ENCODE assay signal across 8 cellular contexts in the genomic region with DNA sequence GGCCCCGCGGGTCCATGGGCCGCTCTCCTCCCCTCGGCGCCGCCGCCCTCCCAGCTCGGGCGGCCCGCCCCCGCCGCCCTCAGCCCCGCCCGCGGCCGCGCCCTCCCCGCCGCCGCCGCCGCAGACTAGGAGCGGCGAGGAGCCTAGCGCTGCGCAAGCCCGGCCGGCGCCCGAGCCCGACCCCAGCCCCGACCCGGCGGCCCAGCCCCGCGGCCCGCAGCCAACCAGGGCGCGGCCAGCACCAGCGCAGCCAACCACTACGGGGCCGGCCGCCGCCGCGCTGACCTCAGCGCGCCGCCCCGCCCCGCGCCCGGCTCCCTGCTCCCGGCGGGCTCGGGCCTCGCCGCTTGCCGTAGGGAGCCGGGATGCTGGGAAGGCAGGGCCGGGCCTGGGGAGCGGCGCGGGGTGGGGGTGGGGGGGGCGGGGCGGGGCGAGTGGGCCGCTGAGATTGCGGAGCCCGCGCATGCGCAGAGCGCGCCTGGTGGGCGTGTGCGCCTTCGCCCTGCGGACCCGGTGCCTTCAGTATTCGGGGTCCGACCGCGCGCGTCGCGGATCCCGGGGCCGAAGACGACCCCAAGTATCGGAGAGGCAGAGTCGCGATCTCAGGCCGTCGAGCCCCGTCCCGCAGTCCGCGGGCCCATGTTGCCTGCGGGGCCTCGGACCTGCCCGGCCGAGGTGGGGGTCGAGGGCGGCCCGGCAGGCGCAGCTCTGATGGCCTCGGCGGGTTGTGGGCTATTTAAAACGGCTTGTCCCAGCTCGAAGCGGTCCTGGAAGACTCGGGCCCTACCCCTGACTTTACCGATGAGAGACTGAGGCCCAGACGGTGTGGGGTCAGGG. TPM values are rescaled to one million over a fixed set of nuclear protein-coding genes. Genes with fewer than 3 reads are reported as not detected.
A peak's percentile ranks its signal among the peaks of the same experiment; 100 is the strongest.
DNase-seq lines count a peak whose midpoint lies in the region; ATAC-seq and TF ChIP-seq lines count a peak whose summit lies in the region.

A gene with protein sequence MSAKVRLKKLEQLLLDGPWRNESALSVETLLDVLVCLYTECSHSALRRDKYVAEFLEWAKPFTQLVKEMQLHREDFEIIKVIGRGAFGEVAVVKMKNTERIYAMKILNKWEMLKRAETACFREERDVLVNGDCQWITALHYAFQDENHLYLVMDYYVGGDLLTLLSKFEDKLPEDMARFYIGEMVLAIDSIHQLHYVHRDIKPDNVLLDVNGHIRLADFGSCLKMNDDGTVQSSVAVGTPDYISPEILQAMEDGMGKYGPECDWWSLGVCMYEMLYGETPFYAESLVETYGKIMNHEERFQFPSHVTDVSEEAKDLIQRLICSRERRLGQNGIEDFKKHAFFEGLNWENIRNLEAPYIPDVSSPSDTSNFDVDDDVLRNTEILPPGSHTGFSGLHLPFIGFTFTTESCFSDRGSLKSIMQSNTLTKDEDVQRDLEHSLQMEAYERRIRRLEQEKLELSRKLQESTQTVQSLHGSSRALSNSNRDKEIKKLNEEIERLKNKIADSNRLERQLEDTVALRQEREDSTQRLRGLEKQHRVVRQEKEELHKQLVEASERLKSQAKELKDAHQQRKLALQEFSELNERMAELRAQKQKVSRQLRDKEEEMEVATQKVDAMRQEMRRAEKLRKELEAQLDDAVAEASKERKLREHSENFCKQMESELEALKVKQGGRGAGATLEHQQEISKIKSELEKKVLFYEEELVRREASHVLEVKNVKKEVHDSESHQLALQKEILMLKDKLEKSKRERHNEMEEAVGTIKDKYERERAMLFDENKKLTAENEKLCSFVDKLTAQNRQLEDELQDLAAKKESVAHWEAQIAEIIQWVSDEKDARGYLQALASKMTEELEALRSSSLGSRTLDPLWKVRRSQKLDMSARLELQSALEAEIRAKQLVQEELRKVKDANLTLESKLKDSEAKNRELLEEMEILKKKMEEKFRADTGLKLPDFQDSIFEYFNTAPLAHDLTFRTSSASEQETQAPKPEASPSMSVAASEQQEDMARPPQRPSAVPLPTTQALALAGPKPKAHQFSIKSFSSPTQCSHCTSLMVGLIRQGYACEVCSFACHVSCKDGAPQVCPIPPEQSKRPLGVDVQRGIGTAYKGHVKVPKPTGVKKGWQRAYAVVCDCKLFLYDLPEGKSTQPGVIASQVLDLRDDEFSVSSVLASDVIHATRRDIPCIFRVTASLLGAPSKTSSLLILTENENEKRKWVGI (N-terminal part only) (minus strand): TSS at position 178 of the 837 bp plus-strand sequence. CDS start 376 bp downstream, outside the sequence.

- CTCF ChIA-PET in Panc1 (lab: Charles Lee) = no interaction called here

- in situ Hi-C loops in Panc1 (cut with HindIII; ENCODE audit: low pct_unique_long_range_greater_than_20kb, low sequenced_read_pairs) = no loop called here

- POLR2A ChIA-PET in Panc1 (lab: Charles Lee) = no interaction called here
- POLR2A ChIA-PET in naive thymus-derived CD8-positive, alpha-beta T cell (lab: Charles Lee) = no interaction called here

- no peaks in the 10 kb centered on the region for H3K9me3 Mint-ChIP-seq in naive thymus-derived CD8-positive, alpha-beta T cell

- BruUV-seq in Panc1 (replicated peaks; lab: Mats Ljungman, UMichigan) = no TSS peak

- H3K4me1 Mint-ChIP-seq in naive thymus-derived CD8-positive, alpha-beta T cell = peaks cover 0 to 21% (median 17%) of the 10 kb centered on the region in 4 donors

- H3K9ac ChIP-seq in stomach smooth muscle (ENCODE audit: low read length in 2 of 2) = peak within 1 kb of the TSS; percentile 66 to 78

- H3K9me3 ChIP-seq in Panc1 (ENCODE audit: control insufficient read depth, insufficient read depth, low read depth, low read length) (no peaks in the 10 kb centered on the region), stomach smooth muscle (ENCODE audit: control insufficient read depth in 2 of 2, low read length in 2 of 2) (no peaks in the 10 kb centered on the region)

- H3K4me3 Mint-ChIP-seq in naive thymus-derived CD8-positive, alpha-beta T cell = peak within 1 kb of the TSS; percentile 61 to 90 (median 73)

- H3K4me1 ChIP-seq in Panc1 (ENCODE audit: control insufficient read depth, insufficient read depth, low read length) (peaks cover 22% of the 10 kb centered on the region), stomach smooth muscle (ENCODE audit: control insufficient read depth, insufficient read depth, low read length) (peaks cover 29% of the 10 kb centered on the region)

- intact Hi-C loops in Panc1 (cut with micrococcal nuclease; ENCODE audit: unreplicated experiment) = no loop called here

- no peaks in the 10 kb centered on the region for H3K36me3 Mint-ChIP-seq in naive thymus-derived CD8-positive, alpha-beta T cell

- DNase-seq in COLO668 (lab: John Stamatoyannopoulos, UW; ENCODE audit: unreplicated experiment) = peak; percentile 97
- peak in 45 of 76 experiments; percentile 8 to 56 (median 32) for DNase-seq in HUDEP-2 (lab: John Stamatoyannopoulos, UW; ENCODE audit: unreplicated experiment in 76 of 76)
- no peak for DNase-seq in Panc1 (ENCODE audit: low read depth, low spot score)
- DNase-seq in activated gamma-delta T cell (lab: John Stamatoyannopoulos, UW) = peak; percentile 32
- peak; percentile 85 for DNase-seq in fibroblast of the aortic adventitia (ENCODE audit: low read depth)
- peak; percentile 28 to 72 (median 54) for DNase-seq in naive thymus-derived CD8-positive, alpha-beta T cell

- H3K27me3 ChIP-seq in Panc1 (ENCODE audit: control insufficient read depth, insufficient read depth, low read length) (no peaks in the 10 kb centered on the region), stomach smooth muscle (ENCODE audit: control insufficient read depth in 1 of 2, insufficient read depth in 2 of 2, low read length in 2 of 2) (no peaks in the 10 kb centered on the region)

- H3K27ac ChIP-seq in Panc1 (ENCODE audit: low read length) (peak within 1 kb of the TSS; percentile 87), stomach smooth muscle (ENCODE audit: low read length) (peak within 1 kb of the TSS; percentile 55)

- peaks cover 3 to 26% (median 19%) of the 10 kb centered on the region in 5 donors for H3K27me3 Mint-ChIP-seq in naive thymus-derived CD8-positive, alpha-beta T cell

- ATAC-seq in GM21423 (IDR thresholded peaks at IDR 0.05; ENCODE audit: unreplicated experiment) = peak; percentile 75
- ATAC-seq in Panc1 = peak; percentile 96
- ATAC-seq in naive thymus-derived CD8-positive, alpha-beta T cell = peak; percentile 90

- no peaks in the 10 kb centered on the region for H3K36me3 ChIP-seq in Panc1 (ENCODE audit: control insufficient read depth, insufficient read depth, low read length)
- H3K36me3 ChIP-seq in stomach smooth muscle (ENCODE audit: control insufficient read depth in 2 of 2, insufficient read depth in 2 of 2, low read length in 2 of 2) = no peaks in the 10 kb centered on the region

- H3K27ac Mint-ChIP-seq in naive thymus-derived CD8-positive, alpha-beta T cell = peak within 1 kb of the TSS in 3 of 10 donors; percentile 8 to 59 (median 56)

- TF ChIP-seq CTCF in Panc1 (IDR thresholded peaks at IDR 0.05) (no peak), fibroblast of the aortic adventitia (IDR thresholded peaks at IDR 0.05; ENCODE audit: insufficient read depth, low read length) (no peak)

- H3K4me3 ChIP-seq in Panc1 (ENCODE audit: low read depth in 2 of 2, low read length in 2 of 2) (peak within 1 kb of the TSS; percentile 79 to 81), fibroblast of the aortic adventitia (ENCODE audit: low read depth, low read length) (peak within 1 kb of the TSS; percentile 96), stomach smooth muscle (ENCODE audit: low read length in 2 of 2) (peak within 1 kb of the TSS; percentile 79 to 87)

RNA-seq across cellular contexts. Expression of the gene that starts here (rescaled TPM):
- total RNA-seq in Panc1 (2021; ENCODE audit: unreplicated experiment) (84.4 TPM), fibroblast of the aortic adventitia (ENCODE audit: low replicate concordance) (60.2 and 78.4 TPM in 2 replicates)
- polyA plus RNA-seq in Panc1 (2012; ENCODE audit: insufficient read length) = 80.5 TPM
- total RNA-seq in naive thymus-derived CD8-positive, alpha-beta T cell = 1 to 10 TPM; 6.2 to 6.3 TPM
- under 1 TPM; 0.20 to 0.73 (median 0.63) TPM for polyA plus RNA-seq in naive thymus-derived CD8-positive, alpha-beta T cell
